Comparison of ENCODE assay signal across 8 cellular contexts in genomic region chr7:66114743-66115727, GRCh38. TPM values are rescaled to one million over a fixed set of nuclear protein-coding genes. Genes with fewer than 3 reads are reported as not detected.
DNase-seq lines count a peak whose midpoint lies in the region; ATAC-seq lines count a peak whose summit lies in the region.

Gene CRCP, plus strand, starts transcription at chr7:66114847. Its CDS starts 116 bp downstream, at chr7:66114963.

- H3K36me3 ChIP-seq in endocrine pancreas (ENCODE audit: control insufficient read depth, insufficient read depth, low read length) = no peaks in the 10 kb centered on the region

- peak; percentile 72 for DNase-seq in COR-L47 (lab: John Stamatoyannopoulos, UW)
- peak; percentile 71 for DNase-seq in NK-92 treated with Interleukin-12 subunit alpha and Interleukin-12 subunit beta, amount 100 ng/mL, for 24 hours (lab: John Stamatoyannopoulos, UW)
- peak; percentile 59 to 71 for DNase-seq in activated CD8-positive, alpha-beta memory T cell treated with anti-CD3 and anti-CD28 coated beads for 4 hours (ENCODE audit: low read depth in 2 of 2)
- peak; percentile 93 for DNase-seq in mesenteric fat pad (ENCODE audit: low spot score)
- DNase-seq in stimulated activated CD8-positive, alpha-beta memory T cell treated with anti-CD3 and anti-CD28 coated beads, Interleukin-15, amount 100 ng/mL, for 24 hours (ENCODE audit: low read depth) = peak; percentile 71

- peak within 1 kb of the TSS; percentile 61 for H3K4me3 ChIP-seq in endocrine pancreas (ENCODE audit: control insufficient read depth, insufficient read depth, low read length)

- H3K4me1 ChIP-seq in endocrine pancreas (ENCODE audit: control insufficient read depth, insufficient read depth, low read length) = no peaks in the 10 kb centered on the region

- H3K9ac ChIP-seq in endocrine pancreas (ENCODE audit: control insufficient read depth, insufficient read depth, low read length) = peak within 1 kb of the TSS; percentile 98

- no peaks in the 10 kb centered on the region for H3K27me3 ChIP-seq in endocrine pancreas (ENCODE audit: control insufficient read depth, insufficient read depth, low read length)

- ATAC-seq in GM19452 (IDR thresholded peaks at IDR 0.05; ENCODE audit: unreplicated experiment) (peak; percentile 84), HG03575 (IDR thresholded peaks at IDR 0.05; ENCODE audit: extremely low read depth, insufficient number of reproducible peaks, low FRiP score, unreplicated experiment) (peak; percentile 35)

- no peaks in the 10 kb centered on the region for H3K9me3 ChIP-seq in endocrine pancreas (ENCODE audit: control insufficient read depth, low read length)

RNA-seq across cellular contexts. Expression of gene CRCP, which starts in this region (rescaled TPM):
- total RNA-seq in mesenteric fat pad = 29.1 TPM

Comparison
In these comparisons a context has a peak if more than half of its experiments do, and no peak if none do; other contexts are left out.
1. Peak in every context shown above with its lines: DNase-seq, ATAC-seq and H3K4me3 ChIP-seq.